In the genomic region with DNA sequence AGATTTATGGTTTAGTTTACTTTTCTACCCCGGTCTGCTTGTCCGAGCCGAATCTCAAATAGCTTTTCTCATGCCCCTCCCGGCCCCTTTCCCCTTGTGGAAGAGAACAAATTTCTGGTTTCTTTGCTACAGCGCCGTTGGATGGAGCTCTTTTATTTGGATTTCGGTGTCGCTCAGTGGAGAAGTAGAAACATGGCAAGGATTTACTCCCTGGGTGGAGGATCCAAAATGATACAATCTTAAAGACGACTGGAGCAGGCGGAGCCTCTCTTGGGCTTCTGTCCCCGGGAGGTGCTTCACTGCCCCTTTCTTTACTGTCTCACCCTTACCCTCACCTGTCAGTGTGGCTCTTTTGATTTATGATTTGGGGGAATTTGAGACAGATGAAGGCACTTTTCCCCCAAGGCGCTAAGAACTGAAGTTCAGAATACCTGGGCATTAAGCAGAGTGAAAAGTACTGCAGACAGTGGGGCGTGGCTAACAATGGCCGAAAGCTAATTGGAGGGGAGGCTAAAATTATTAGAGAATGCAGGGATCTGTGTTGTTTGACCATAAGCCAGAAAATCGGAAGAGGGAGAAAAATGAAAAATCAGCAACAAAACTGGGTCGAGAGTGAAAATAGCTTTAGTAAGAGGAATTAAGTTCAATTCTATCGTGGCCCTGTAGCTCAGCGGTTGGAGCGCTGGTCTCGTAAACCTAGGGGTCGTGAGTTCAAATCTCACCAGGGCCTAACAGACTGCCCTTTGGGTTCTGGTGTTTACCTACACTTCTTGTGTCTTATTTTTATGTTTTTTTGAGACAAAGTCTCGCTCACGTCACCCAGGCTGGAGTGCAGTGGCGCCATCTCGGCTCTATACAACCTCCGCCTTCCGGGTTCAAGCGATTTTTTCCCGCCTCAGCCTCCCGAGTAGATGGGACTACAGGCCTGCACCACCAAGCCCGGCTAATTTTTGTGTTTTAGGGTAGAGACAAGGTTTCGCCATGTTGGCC, we compare ENCODE assay signal across 9 cellular contexts.
DNase-seq lines count a peak whose midpoint lies in the region; ATAC-seq, FAIRE-seq and TF ChIP-seq lines count a peak whose summit lies in the region.
"Had no signal": no experiment of that assay in that cellular context is flagged by ENCODE, and none has a peak within 500 bp of the region (broad histone marks: within the 10 kb centered on the region; RNA-seq: fewer than 3 reads in every experiment).

No MANE protein-coding gene starts in this region.

- H3K27me3 ChIP-seq in A673 (replicated peaks; ENCODE audit: insufficient read depth, low read depth, low read length, poor library complexity), result no peaks in the 10 kb centered on the region
- peaks cover 99% of the 10 kb centered on the region for H3K27me3 ChIP-seq in WERI-Rb-1 (ENCODE audit: insufficient read depth, low read depth, severe bottlenecking)
- peaks cover 22 to 32% of the 10 kb centered on the region in 2 donors for H3K27me3 ChIP-seq in stomach smooth muscle (ENCODE audit: control insufficient read depth in 1 of 2, insufficient read depth in 2 of 2, low read length in 2 of 2)

- peak overlapping the region; percentile 5 to 38 for H3K9ac ChIP-seq in stomach smooth muscle (ENCODE audit: low read length in 2 of 2)

- peaks cover 10% of the 10 kb centered on the region for H3K27me3 Mint-ChIP-seq in glutamatergic neuron (ENCODE audit: unreplicated experiment)

- no peaks in the 10 kb centered on the region for H3K9me3 ChIP-seq in A673 (ENCODE audit: low read depth, low read length, poor library complexity, severe bottlenecking)
- H3K9me3 ChIP-seq in WERI-Rb-1 (ENCODE audit: severe bottlenecking), result peaks cover 2% of the 10 kb centered on the region
- no peaks in the 10 kb centered on the region for H3K9me3 ChIP-seq in stomach smooth muscle (ENCODE audit: control insufficient read depth in 2 of 2, low read length in 2 of 2)
- H3K9me3 ChIP-seq: neutrophil had no signal

- H3K4me3 ChIP-seq in A673 (ENCODE audit: low read depth, low read length, poor library complexity, severe bottlenecking) (peak overlapping the region; percentile 57), WERI-Rb-1 (ENCODE audit: low read depth, low read length) (peak overlapping the region; percentile 22), stomach smooth muscle (ENCODE audit: low read length in 2 of 2) (peak overlapping the region; percentile 66 to 73)

- peaks cover 7% of the 10 kb centered on the region for H3K9me3 Mint-ChIP-seq in glutamatergic neuron (ENCODE audit: unreplicated experiment)

- H3K36me3 ChIP-seq in A673 (ENCODE audit: insufficient read depth, low read length, poor library complexity, severe bottlenecking) (no peaks in the 10 kb centered on the region), WERI-Rb-1 (no peaks in the 10 kb centered on the region), stomach smooth muscle (ENCODE audit: control insufficient read depth in 2 of 2, insufficient read depth in 2 of 2, low read length in 2 of 2) (no peaks in the 10 kb centered on the region)
- H3K36me3 ChIP-seq: neutrophil had no signal

- DNase-seq in A673 (ENCODE audit: low spot score) (peak; percentile 70), GM19239 (ENCODE audit: insufficient read length, low spot score) (no peak), WERI-Rb-1 (no peak), glutamatergic neuron (no peak), HTR-8/SVneo (ENCODE audit: insufficient read length, low spot score) (no peak), NCI-H1092 (lab: John Stamatoyannopoulos, UW) (no peak)

- peak; percentile 38; the same call in 1 of the 2 replicates for TF ChIP-seq CTCF in A673 (conservative IDR thresholded peaks at IDR 0.05; ENCODE audit: low read depth, low read length)
- no peak for TF ChIP-seq CTCF in WERI-Rb-1 (IDR thresholded peaks at IDR 0.05; ENCODE audit: low read depth, low read length)
- TF ChIP-seq CTCF in glutamatergic neuron (IDR thresholded peaks at IDR 0.05; ENCODE audit: partially characterized antibody, unreplicated experiment), result no peak

- no peaks in the 10 kb centered on the region for H3K4me1 ChIP-seq in A673 (ENCODE audit: insufficient read depth, low read length, poor library complexity, severe bottlenecking)
- peaks cover 6% of the 10 kb centered on the region for H3K4me1 ChIP-seq in stomach smooth muscle (ENCODE audit: control insufficient read depth, insufficient read depth, low read length)

- peak overlapping the region; percentile 98 for H3K4me3 Mint-ChIP-seq in glutamatergic neuron (ENCODE audit: unreplicated experiment)

- CTCF ChIA-PET in A673 (lab: Charles Lee), result interaction anchor here (0.5 to 2.1 kb wide), 5 partner anchors 9 to 600 kb away, joined by 3 to 8 read pairs (median 3); no protein-coding TSS in a partner anchor

- FAIRE-seq in GM19239 (lab: Jason Lieb, UNC), result peak; percentile 66
- FAIRE-seq in HTR-8/SVneo (lab: Jason Lieb, UNC), result no peak

- peaks cover 5% of the 10 kb centered on the region for H3K4me1 Mint-ChIP-seq in glutamatergic neuron (ENCODE audit: low read depth, unreplicated experiment)

- H3K36me3 Mint-ChIP-seq in glutamatergic neuron (ENCODE audit: unreplicated experiment), result no peaks in the 10 kb centered on the region

- H3K27ac Mint-ChIP-seq in glutamatergic neuron (ENCODE audit: unreplicated experiment), result peak overlapping the region; percentile 15

- BruUV-seq in A673 (replicated peaks; lab: Mats Ljungman, UMichigan), result no TSS peak

- no peak overlapping the region for H3K27ac ChIP-seq in A673 (ENCODE audit: low read depth, low read length, poor library complexity, severe bottlenecking)
- H3K27ac ChIP-seq in WERI-Rb-1, result no peak overlapping the region
- H3K27ac ChIP-seq in stomach smooth muscle (ENCODE audit: low read length), result no peak overlapping the region
- H3K27ac ChIP-seq: neutrophil had no signal

- POLR2A ChIA-PET in A673 (lab: Charles Lee; ENCODE audit: low non-redundant PET), result no interaction called here

- intact Hi-C loops in A673 (cut with micrococcal nuclease; ENCODE audit: unreplicated experiment), result no loop called here

- no peak for ATAC-seq in GM21576 (IDR thresholded peaks at IDR 0.05; ENCODE audit: unreplicated experiment)
